In genomic region chr5:78046006-78046405, GRCh38 we compare ENCODE assay signal across 20 cellular contexts.
"Had no signal": no experiment of that assay in that cellular context is flagged by ENCODE, and none has a peak within 500 bp of the region (broad histone marks: within the 10 kb centered on the region; RNA-seq: fewer than 3 reads in every experiment).

No MANE protein-coding gene starts in this region.

- H3K4me3 ChIP-seq: K562 had no signal

- DNase-seq: activated CD4-positive, alpha-beta T cell treated with anti-CD3 and anti-CD28 coated beads for 1 hour; activated CD4-positive, alpha-beta T cell treated with anti-CD3 and anti-CD28 coated beads, Interleukin-2, amount 10 ng/mL, durations not matched to agents 24 days and 14 days; activated CD4-positive, alpha-beta T cell treated with anti-CD3 and anti-CD28 coated beads, Interleukin-2, amount 50 U/mL, for 48 hours; activated gamma-delta T cell treated with Interleukin-2 at 50 U/mL for 16 hours; activated naive CD4-positive, alpha-beta T cell treated with anti-CD3 and anti-CD28 coated beads, Interleukin-2, amount 10 ng/mL, durations not matched to agents 7 days and 5 days; activated naive CD8-positive, alpha-beta T cell treated with anti-CD3 and anti-CD28 coated beads for 36 hours; activated T-cell treated with anti-CD3 and anti-CD28 coated beads, Interleukin-2, amount 50 U/mL, for 72 hours; brain microvascular endothelial cell; Karpas-422; MM.1S; NCI-H1105 treated with DMSO at 0.1 percent for 48 hours; NCI-H1436 treated with DMSO at 0.1 percent for 48 hours; NCI-H187; NCI-H2081; NCI-H510A treated with DMSO at 0.1 percent for 48 hours; PC-3; SHP77 had no signal

- H3K27ac ChIP-seq: brain microvascular endothelial cell had no signal

- H3K27me3 Mint-ChIP-seq: activated CD4-positive, alpha-beta T cell treated with anti-CD3 and anti-CD28 coated beads, Interleukin-2, amount 10 ng/mL, durations not matched to agents 24 days and 14 days; activated naive CD4-positive, alpha-beta T cell treated with anti-CD3 and anti-CD28 coated beads, Interleukin-2, amount 10 ng/mL, durations not matched to agents 7 days and 5 days; activated naive CD8-positive, alpha-beta T cell treated with anti-CD3 and anti-CD28 coated beads for 36 hours had no signal

- ATAC-seq: activated T-cell treated with anti-CD3 and anti-CD28 coated beads, Interleukin-2, amount 50 U/mL, for 72 hours; K562; PC-3 had no signal

- H3K27me3 ChIP-seq: brain microvascular endothelial cell had no signal

- H3K9me3 Mint-ChIP-seq: activated naive CD4-positive, alpha-beta T cell treated with anti-CD3 and anti-CD28 coated beads, Interleukin-2, amount 10 ng/mL, durations not matched to agents 7 days and 5 days had no signal

- H3K4me1 Mint-ChIP-seq: activated naive CD8-positive, alpha-beta T cell treated with anti-CD3 and anti-CD28 coated beads for 36 hours had no signal

- H3K36me3 ChIP-seq: brain microvascular endothelial cell had no signal

- H3K4me3 Mint-ChIP-seq: activated CD4-positive, alpha-beta T cell treated with anti-CD3 and anti-CD28 coated beads, Interleukin-2, amount 10 ng/mL, durations not matched to agents 24 days and 14 days; activated naive CD4-positive, alpha-beta T cell treated with anti-CD3 and anti-CD28 coated beads, Interleukin-2, amount 10 ng/mL, durations not matched to agents 7 days and 5 days; activated naive CD8-positive, alpha-beta T cell treated with anti-CD3 and anti-CD28 coated beads for 36 hours; activated T-cell treated with anti-CD3 and anti-CD28 coated beads, Interleukin-2, amount 50 U/mL, for 72 hours; T-helper 1 cell treated with Interleukin-12 subunit alpha and Interleukin-12 subunit beta and Interleukin-4 antibody, amounts not matched to agents 30 μg/mL and 1 μg/mL, for 36 hours had no signal

- H3K27ac Mint-ChIP-seq: activated CD4-positive, alpha-beta T cell treated with anti-CD3 and anti-CD28 coated beads, Interleukin-2, amount 10 ng/mL, durations not matched to agents 24 days and 14 days; activated naive CD4-positive, alpha-beta T cell treated with anti-CD3 and anti-CD28 coated beads, Interleukin-2, amount 10 ng/mL, durations not matched to agents 7 days and 5 days; activated naive CD8-positive, alpha-beta T cell treated with anti-CD3 and anti-CD28 coated beads for 36 hours; activated T-cell treated with anti-CD3 and anti-CD28 coated beads, Interleukin-2, amount 50 U/mL, for 72 hours; activated T-helper 2 cell treated with anti-CD3 and anti-CD28 coated beads, Interferon-gamma antibody, Interleukin-2, Interleukin-4, amounts not matched to agents 10 μg/mL and 5 μg/mL and 100 μg/mL, durations not matched to agents 14 hours and 24 hours and 36 hours; T-helper 1 cell treated with Interleukin-12 subunit alpha and Interleukin-12 subunit beta and Interleukin-4 antibody, amounts not matched to agents 30 μg/mL and 1 μg/mL, for 36 hours had no signal
